8 cellular contexts compared by ENCODE assay signal in genomic region chr17:55265434-55266021, GRCh38. TPM values are rescaled to one million over a fixed set of nuclear protein-coding genes. Genes with fewer than 3 reads are reported as not detected.
DNase-seq lines count a peak whose midpoint lies in the region; ATAC-seq and FAIRE-seq lines count a peak whose summit lies in the region.

No MANE protein-coding gene starts in this region.

- WGBS in small intestine, 3 donors: 2 to 7% (median 2%) methylated on average over 40 to 48 of the region's 48 CpGs

- H3K27ac ChIP-seq in small intestine (ENCODE audit: low read depth in 1 of 2, low read length in 1 of 2): peak overlapping the region in 1 of 2 donors; percentile 53

- FAIRE-seq in small intestine (lab: Jason Lieb, UNC): no peak

- peaks cover 33% of the 10 kb centered on the region for H3K27me3 ChIP-seq in adipocyte (replicated peaks; ENCODE audit: control insufficient read depth, insufficient read depth, low read length)
- H3K27me3 ChIP-seq in small intestine (ENCODE audit: control insufficient read depth in 2 of 2, insufficient read depth in 2 of 2, low read length in 2 of 2): peaks cover 0 to 1% of the 10 kb centered on the region in 2 donors

- H3K4me3 ChIP-seq in adipocyte (ENCODE audit: low read length) (peak overlapping the region; percentile 73), iPS-18c (ENCODE audit: insufficient read depth, low read depth, low read length) (peak overlapping the region; percentile 32), small intestine (ENCODE audit: low read depth in 1 of 2, low read length in 2 of 2) (peak overlapping the region in 1 of 2 donors; percentile 45)

- H3K9me3 ChIP-seq in adipocyte (ENCODE audit: control insufficient read depth, low read length): peaks cover 14% of the 10 kb centered on the region
- no peaks in the 10 kb centered on the region for H3K9me3 ChIP-seq in iPS-18c (ENCODE audit: control insufficient read depth, insufficient read depth, low read length)
- no peaks in the 10 kb centered on the region for H3K9me3 ChIP-seq in small intestine (ENCODE audit: control insufficient read depth, low read depth)

- peak overlapping the region; percentile 58 for H3K9ac ChIP-seq in adipocyte (ENCODE audit: low read length)

- no peak for ATAC-seq in HG02981 (IDR thresholded peaks at IDR 0.05; ENCODE audit: unreplicated experiment)

- DNase-seq in NCI-H146 (lab: John Stamatoyannopoulos, UW) (peak; percentile 2), NCI-H146 treated with DMSO at 0.1 percent for 48 hours (lab: John Stamatoyannopoulos, UW; ENCODE audit: unreplicated experiment) (no peak), adipocyte (ENCODE audit: low read depth) (no peak), small intestine (peak; percentile 14), A172 (ENCODE audit: low spot score) (no peak), GF-D8 (lab: John Stamatoyannopoulos, UW) (no peak)

- H3K36me3 ChIP-seq in adipocyte (ENCODE audit: control insufficient read depth, insufficient read depth, low read length, severe bottlenecking) (no peaks in the 10 kb centered on the region), small intestine (ENCODE audit: control insufficient read depth in 2 of 2, insufficient read depth in 2 of 2, low read length in 2 of 2) (no peaks in the 10 kb centered on the region)

- H3K4me1 ChIP-seq in adipocyte (ENCODE audit: control insufficient read depth, insufficient read depth, low read length): peaks cover 17% of the 10 kb centered on the region
- peaks cover 0 to 15% of the 10 kb centered on the region in 2 donors for H3K4me1 ChIP-seq in small intestine (ENCODE audit: control insufficient read depth in 2 of 2, insufficient read depth in 1 of 2, low read depth in 1 of 2, low read length in 1 of 2)

RNA-seq across cellular contexts. Expression of gene HLF, which starts 0.8 kb away (rescaled TPM):
- 1 to 10 TPM in 1 of 3 donors, under 1 TPM in 2; 0.54 to 2.3 (median 0.67) TPM for polyA plus RNA-seq in small intestine
- total RNA-seq in A172 (2014; rRNA removed; shearing (Covaris generic)): 0.12 TPM in 1 of 2 replicates, not detected in the other

Comparison
In these comparisons a context has a peak if more than half of its experiments do, and no peak if none do; other contexts are left out.
1. DNase-seq: peak in NCI-H146 (single experiment) and small intestine (single experiment); none in NCI-H146 treated with DMSO at 0.1 percent for 48 hours (single experiment), adipocyte (single experiment), A172 (single experiment) and GF-D8 (single experiment).